In genomic region chr7:41870505-41871138, GRCh38 we compare ENCODE assay signal across 9 cellular contexts.
DNase-seq lines count a peak whose midpoint lies in the region; ATAC-seq and TF ChIP-seq lines count a peak whose summit lies in the region.
"Had no signal": no experiment of that assay in that cellular context is flagged by ENCODE, and none has a peak within 500 bp of the region (broad histone marks: within the 10 kb centered on the region; RNA-seq: fewer than 3 reads in every experiment).

No MANE protein-coding gene starts in this region.

- H3K23ac ChIP-seq in IMR-90 (ENCODE audit: low read depth, low read length): no peak overlapping the region

- no peak for TF ChIP-seq POLR2A in IMR-90 (IDR thresholded peaks at IDR 0.05; ENCODE audit: low read depth, low read length)

- no peak overlapping the region for H3K27ac ChIP-seq in IMR-90 (ENCODE audit: insufficient read depth, low read length)

- in situ Hi-C loops in IMR-90 (cut with MboI; ENCODE audit: low sequenced_read_pairs): no loop called here

- ATAC-seq in GM18909 (IDR thresholded peaks at IDR 0.05; ENCODE audit: poor library complexity, unreplicated experiment) (peak; percentile 70), GM21723 (IDR thresholded peaks at IDR 0.05; ENCODE audit: unreplicated experiment) (peak; percentile 69), IMR-90 (ENCODE audit: low read depth) (no peak; the same call in 1 of the 2 replicates)

- H3K79me1 ChIP-seq in IMR-90 (ENCODE audit: low read depth in 1 of 2, low read length in 2 of 2): no peaks in the 10 kb centered on the region

- no peak overlapping the region for H3K56ac ChIP-seq in IMR-90 (ENCODE audit: extremely low read depth, insufficient read depth, low read length)

- H3K9me3 Mint-ChIP-seq in mesothelial cell of epicardium: peaks cover 15% of the 10 kb centered on the region

- TF ChIP-seq RAD21 in IMR-90 (IDR thresholded peaks at IDR 0.05; ENCODE audit: low read length): no peak

- H3K9ac ChIP-seq in IMR-90 (ENCODE audit: low read depth, low read length): no peak overlapping the region

- no peaks in the 10 kb centered on the region for H3K36me3 ChIP-seq in IMR-90 (ENCODE audit: control insufficient read depth, insufficient read depth, low read length)

- peak overlapping the region; percentile 27; the same call in 1 of the 2 replicates for H2BK20ac ChIP-seq in IMR-90 (ENCODE audit: low read depth, low read length)

- peak overlapping the region; percentile 2; the same call in 1 of the 2 replicates for H3K4ac ChIP-seq in IMR-90 (ENCODE audit: low read depth, low read length)

- no peak overlapping the region for H3K4me3 Mint-ChIP-seq in mesothelial cell of epicardium

- dilution Hi-C loops in IMR-90 (cut with HindIII; ENCODE audit: low sequenced_read_pairs, unreplicated experiment): no loop called here

- peak overlapping the region; percentile 68 to 81; a peak in 3 of 4 replicates for H4K8ac ChIP-seq in IMR-90 (ENCODE audit: low read depth in 2 of 2, low read length in 2 of 2)

- H3K4me3 ChIP-seq in IMR-90 (ENCODE audit: insufficient read depth, low read depth, low read length): no peak overlapping the region

- H3K9me3 ChIP-seq in IMR-90 (ENCODE audit: control insufficient read depth, insufficient read depth, low read length): no peaks in the 10 kb centered on the region; the same call in 1 of the 2 replicates

- peak overlapping the region; percentile 99; the same call in 1 of the 2 replicates for H3K18ac ChIP-seq in IMR-90 (ENCODE audit: low read depth, low read length)

- H3K27ac Mint-ChIP-seq in mesothelial cell of epicardium: peak overlapping the region; percentile 87

- no CpG with 5 or more reads among the region's 1 CpG for WGBS in IMR-90 (ENCODE audit: extremely low coverage in 2 of 2, insufficient read length in 1 of 2), 2 experiments

- BruUV-seq in IMR-90 (replicated peaks; lab: Mats Ljungman, UMichigan): no TSS peak

- no peak overlapping the region for H2AK5ac ChIP-seq in IMR-90 (ENCODE audit: low read depth, low read length)

- H3K4me1 Mint-ChIP-seq in mesothelial cell of epicardium: peaks cover 40% of the 10 kb centered on the region

- H3K14ac ChIP-seq in IMR-90 (replicated peaks; ENCODE audit: low read depth, low read length): peak overlapping the region; percentile 17; the same call in 1 of the 2 replicates

- H4K5ac ChIP-seq in IMR-90 (ENCODE audit: low read depth, low read length): peak overlapping the region; percentile 35; the same call in 1 of the 2 replicates

- H2AFZ ChIP-seq in IMR-90 (replicated peaks; ENCODE audit: low read length, poor library complexity): no peak overlapping the region

- no peak overlapping the region for H2AK9ac ChIP-seq in IMR-90 (replicated peaks; ENCODE audit: low read depth, low read length, poor library complexity)

- POLR2A ChIA-PET in IMR-90 (lab: Charles Lee; ENCODE audit: unreplicated experiment): no interaction called here

- H4K20me1 ChIP-seq in IMR-90 (ENCODE audit: insufficient read depth, low read length): no peaks in the 10 kb centered on the region

- H3K4me1 ChIP-seq in IMR-90 (ENCODE audit: control insufficient read depth, insufficient read depth, low read length): peaks cover 14% of the 10 kb centered on the region

- intact Hi-C loops in IMR-90 (cut with micrococcal nuclease): no loop called here

- H3K27me3 ChIP-seq in IMR-90 (ENCODE audit: control insufficient read depth, insufficient read depth, low read length): no peaks in the 10 kb centered on the region

- H4K91ac ChIP-seq in IMR-90 (ENCODE audit: insufficient read depth, low read depth, low read length): no peak overlapping the region

- CTCF ChIA-PET in IMR-90 (lab: Yijun Ruan, JAX): no interaction called here

- peak; percentile 76 for DNase-seq in IMR-90
- no peak for DNase-seq in mesothelial cell of epicardium (ENCODE audit: low spot score in 2 of 2, unreplicated experiment in 2 of 2)
- no peak for DNase-seq in anterior cingulate cortex (lab: John Stamatoyannopoulos, UW)
- no peak for DNase-seq in NCI-H446 treated with DMSO at 0.1 percent for 48 hours (lab: John Stamatoyannopoulos, UW)
- DNase-seq in Ammon's horn (ENCODE audit: low spot score): no peak
- DNase-seq: NCI-H1417, SHP77 treated with DMSO at 0.1 percent for 48 hours had no signal

- peaks cover 5% of the 10 kb centered on the region for H3K36me3 Mint-ChIP-seq in mesothelial cell of epicardium

- H2BK15ac ChIP-seq in IMR-90 (ENCODE audit: low read depth, low read length): no peak overlapping the region; the same call in 2 of the 3 replicates

- TF ChIP-seq CTCF in IMR-90 (conservative IDR thresholded peaks at IDR 0.05; ENCODE audit: low read depth, low read length) (no peak), mesothelial cell of epicardium (IDR thresholded peaks at IDR 0.05; ENCODE audit: unreplicated experiment) (no peak)

- no peak overlapping the region for H3K4me2 ChIP-seq in IMR-90 (ENCODE audit: low read depth, low read length)

- no peaks in the 10 kb centered on the region for H3K27me3 Mint-ChIP-seq in mesothelial cell of epicardium (ENCODE audit: low read depth)

- no peaks in the 10 kb centered on the region for H3K9me1 ChIP-seq in IMR-90 (ENCODE audit: insufficient read depth, low read length)

- peak overlapping the region; percentile 75 for H2BK5ac ChIP-seq in IMR-90 (ENCODE audit: low read depth, low read length, poor library complexity, severe bottlenecking)

- H2BK120ac ChIP-seq in IMR-90 (ENCODE audit: low read depth, low read length): peak overlapping the region; percentile 33; the same call in 1 of the 2 replicates

TF ChIP-seq in IMR-90, 13 proteins besides CTCF, POLR2A, EP300 and RAD21:
- TF ChIP-seq MAZ (IDR thresholded peaks at IDR 0.05; ENCODE audit: borderline replicate concordance, low read depth, low read length) (no peak), CEBPB (IDR thresholded peaks at IDR 0.05; ENCODE audit: low read depth, low read length) (peak; percentile 62; the same call in 1 of the 2 replicates)
